Comparison of ENCODE assay signal across 8 cellular contexts in the genomic region with DNA sequence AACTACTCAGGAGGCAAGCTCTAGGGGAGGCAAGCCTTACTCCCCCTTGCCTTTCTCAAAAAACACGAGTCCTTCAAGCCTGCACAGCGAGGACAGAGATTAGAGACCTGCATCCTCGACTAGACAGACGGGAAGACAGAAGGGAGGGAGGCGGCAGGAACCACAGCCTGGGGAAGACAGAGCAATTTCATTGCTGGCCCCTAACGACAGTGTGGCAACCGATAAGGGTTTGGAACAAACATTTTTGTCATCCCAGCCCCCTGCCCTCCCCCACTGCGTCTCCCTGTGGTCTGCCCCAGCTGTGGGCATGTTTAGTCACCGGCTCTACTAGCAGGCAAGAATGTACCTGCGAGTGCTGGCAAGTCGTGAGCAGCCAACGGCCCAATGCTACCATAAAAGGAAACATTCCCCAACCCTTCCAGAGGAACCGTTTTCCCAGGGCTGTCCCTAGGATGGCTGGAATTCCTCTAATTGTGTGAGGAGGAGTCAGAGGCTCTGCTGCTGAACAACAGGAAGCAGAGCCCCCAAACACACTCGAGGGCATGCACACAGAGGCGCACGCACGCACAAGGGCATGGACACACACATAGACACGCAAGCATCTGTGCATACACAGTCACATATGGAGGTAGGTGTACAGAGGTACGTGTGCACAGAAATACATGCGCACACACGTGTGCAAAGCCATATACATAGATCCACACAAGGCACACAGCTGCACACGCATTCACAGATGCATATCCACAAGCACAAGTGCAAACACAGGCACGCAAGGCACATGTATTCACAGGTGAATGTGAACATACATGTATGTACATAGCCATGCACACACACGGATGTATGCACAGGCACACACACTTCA. TPM values are rescaled to one million over a fixed set of nuclear protein-coding genes. Genes with fewer than 3 reads are reported as not detected.
DNase-seq lines count a peak whose midpoint lies in the region; ATAC-seq and TF ChIP-seq lines count a peak whose summit lies in the region.

No MANE protein-coding gene starts in this region.

- H3K4me3 ChIP-seq in endodermal cell (ENCODE audit: low read length), result peak overlapping the region; percentile 54

- no peaks in the 10 kb centered on the region for H3K9me3 ChIP-seq in endodermal cell (ENCODE audit: control insufficient read depth, low read length)

- peaks cover 47% of the 10 kb centered on the region for H3K4me1 ChIP-seq in endodermal cell (ENCODE audit: control insufficient read depth, insufficient read depth, low read length)

- H3K27ac Mint-ChIP-seq in activated CD8-positive, alpha-beta memory T cell treated with anti-CD3 and anti-CD28 coated beads, Interleukin-2, amount 10 ng/mL, durations not matched to agents 7 days and 5 days, result peak overlapping the region; percentile 99
- peak overlapping the region; percentile 99 for H3K27ac Mint-ChIP-seq in endodermal cell
- peak overlapping the region; percentile 98 for H3K27ac Mint-ChIP-seq in stimulated activated effector memory CD8-positive, alpha-beta T cell treated with anti-CD3 and anti-CD28 coated beads, Interleukin-12 subunit alpha, Interleukin-12 subunit beta, amount 100 ng/mL, for 72 hours

- no peaks in the 10 kb centered on the region for H3K27me3 ChIP-seq in endodermal cell (ENCODE audit: control insufficient read depth, insufficient read depth, low read length, poor library complexity, severe bottlenecking)

- CTCF ChIA-PET in activated CD8-positive, alpha-beta memory T cell treated with anti-CD3 and anti-CD28 coated beads, Interleukin-2, amount 10 ng/mL, durations not matched to agents 7 days and 5 days (lab: Charles Lee), result interaction anchor here (0.6 to 3.3 kb wide), 12 partner anchors 14 to 156 kb away, joined by 3 to 30 read pairs (median 4); no protein-coding TSS in a partner anchor

- H3K9ac ChIP-seq in endodermal cell (ENCODE audit: extremely low read depth, low read length, poor library complexity, severe bottlenecking), result peak overlapping the region; percentile 81

- peak overlapping the region; percentile 77 for H3K4me3 Mint-ChIP-seq in activated CD8-positive, alpha-beta memory T cell treated with anti-CD3 and anti-CD28 coated beads, Interleukin-2, amount 10 ng/mL, durations not matched to agents 7 days and 5 days
- peak overlapping the region; percentile 39 for H3K4me3 Mint-ChIP-seq in endodermal cell
- peak overlapping the region; percentile 85 for H3K4me3 Mint-ChIP-seq in stimulated activated effector memory CD8-positive, alpha-beta T cell treated with anti-CD3 and anti-CD28 coated beads, Interleukin-12 subunit alpha, Interleukin-12 subunit beta, amount 100 ng/mL, for 72 hours

- peak; percentile 32 for ATAC-seq in activated CD8-positive, alpha-beta memory T cell treated with anti-CD3 and anti-CD28 coated beads, Interleukin-2, amount 10 ng/mL, durations not matched to agents 7 days and 5 days
- ATAC-seq in stimulated activated effector memory CD8-positive, alpha-beta T cell treated with anti-CD3 and anti-CD28 coated beads, Interleukin-12 subunit alpha, Interleukin-12 subunit beta, amount 100 ng/mL, for 72 hours, result peak; percentile 67
- no peak for ATAC-seq in GM18873 (IDR thresholded peaks at IDR 0.05; ENCODE audit: low FRiP score, unreplicated experiment)

- H3K4me1 Mint-ChIP-seq in activated CD8-positive, alpha-beta memory T cell treated with anti-CD3 and anti-CD28 coated beads, Interleukin-2, amount 10 ng/mL, durations not matched to agents 7 days and 5 days, result peaks cover 86% of the 10 kb centered on the region
- peaks cover 54% of the 10 kb centered on the region for H3K4me1 Mint-ChIP-seq in endodermal cell
- H3K4me1 Mint-ChIP-seq in stimulated activated effector memory CD8-positive, alpha-beta T cell treated with anti-CD3 and anti-CD28 coated beads, Interleukin-12 subunit alpha, Interleukin-12 subunit beta, amount 100 ng/mL, for 72 hours, result peaks cover 77% of the 10 kb centered on the region

- peak overlapping the region; percentile 96 for H3K27ac ChIP-seq in endodermal cell (ENCODE audit: low read depth, low read length)

- H3K27me3 Mint-ChIP-seq in activated CD8-positive, alpha-beta memory T cell treated with anti-CD3 and anti-CD28 coated beads, Interleukin-2, amount 10 ng/mL, durations not matched to agents 7 days and 5 days, result no peaks in the 10 kb centered on the region
- H3K27me3 Mint-ChIP-seq in endodermal cell (ENCODE audit: insufficient read depth), result no peaks in the 10 kb centered on the region

- no peak for TF ChIP-seq CTCF in endodermal cell (conservative IDR thresholded peaks at IDR 0.05)

- H3K9me3 Mint-ChIP-seq in activated CD8-positive, alpha-beta memory T cell treated with anti-CD3 and anti-CD28 coated beads, Interleukin-2, amount 10 ng/mL, durations not matched to agents 7 days and 5 days (ENCODE audit: low read depth), result no peaks in the 10 kb centered on the region
- no peaks in the 10 kb centered on the region for H3K9me3 Mint-ChIP-seq in endodermal cell
- no peaks in the 10 kb centered on the region for H3K9me3 Mint-ChIP-seq in stimulated activated effector memory CD8-positive, alpha-beta T cell treated with anti-CD3 and anti-CD28 coated beads, Interleukin-12 subunit alpha, Interleukin-12 subunit beta, amount 100 ng/mL, for 72 hours

- H3K36me3 Mint-ChIP-seq in activated CD8-positive, alpha-beta memory T cell treated with anti-CD3 and anti-CD28 coated beads, Interleukin-2, amount 10 ng/mL, durations not matched to agents 7 days and 5 days, result peaks cover 83% of the 10 kb centered on the region
- peaks cover 66% of the 10 kb centered on the region for H3K36me3 Mint-ChIP-seq in endodermal cell (ENCODE audit: low read depth)
- H3K36me3 Mint-ChIP-seq in stimulated activated effector memory CD8-positive, alpha-beta T cell treated with anti-CD3 and anti-CD28 coated beads, Interleukin-12 subunit alpha, Interleukin-12 subunit beta, amount 100 ng/mL, for 72 hours, result peaks cover 100% of the 10 kb centered on the region

- 21 to 38% methylated on average over 16 to 24 of the region's 24 CpGs for WGBS in endodermal cell (ENCODE audit: insufficient coverage in 1 of 2, insufficient read length in 1 of 2), 2 experiments

- DNase-seq in GDM1 (lab: John Stamatoyannopoulos, UW), result peak; percentile 63
- peak; percentile 83 to 88 for DNase-seq in NCI-H526 (lab: John Stamatoyannopoulos, UW)
- peak; percentile 91 for DNase-seq in activated CD8-positive, alpha-beta memory T cell treated with anti-CD3 and anti-CD28 coated beads, Interleukin-2, amount 10 ng/mL, durations not matched to agents 7 days and 5 days
- peak; percentile 97 for DNase-seq in endodermal cell
- peak; percentile 90 for DNase-seq in myocyte (ENCODE audit: low read depth)
- DNase-seq in stimulated activated effector memory CD8-positive, alpha-beta T cell treated with anti-CD3 and anti-CD28 coated beads, Interleukin-12 subunit alpha, Interleukin-12 subunit beta, amount 100 ng/mL, for 72 hours (ENCODE audit: low spot score in 2 of 2), result peak; percentile 56 to 89
- no peak for DNase-seq in NCI-H2196 (lab: John Stamatoyannopoulos, UW; ENCODE audit: unreplicated experiment)

- H3K36me3 ChIP-seq in endodermal cell (ENCODE audit: control insufficient read depth, insufficient read depth, low read length), result peaks cover 93% of the 10 kb centered on the region

RNA-seq across cellular contexts. Expression of a gene that starts 58.3 kb away (rescaled TPM):
- 100 to 1,000 TPM; 695 to 913 TPM for total RNA-seq in activated CD8-positive, alpha-beta memory T cell treated with anti-CD3 and anti-CD28 coated beads, Interleukin-2, amount 10 ng/mL, durations not matched to agents 7 days and 5 days
- total RNA-seq in endodermal cell (100 to 1,000 TPM; 270 to 288 TPM), myocyte (242 and 315 TPM in 2 replicates)
- 131 TPM for polyA plus RNA-seq in endodermal cell (2013, experiment 1 of 2)
- 136 TPM for polyA plus RNA-seq in endodermal cell (2013, experiment 2 of 2)
- polyA plus RNA-seq in myocyte (2012), result 878 TPM
